8 cellular contexts compared by ENCODE assay signal in genomic region chr7:38630720-38631673, GRCh38. TPM values are rescaled to one million over a fixed set of nuclear protein-coding genes. Genes with fewer than 3 reads are reported as not detected.
A peak's percentile ranks its signal among the peaks of the same experiment; 100 is the strongest.
DNase-seq lines count a peak whose midpoint lies in the region; ATAC-seq lines count a peak whose summit lies in the region.

Gene AMPH (minus strand): TSS chr7:38631373. CDS start chr7:38631351, 22 bp downstream.

- no peaks in the 10 kb centered on the region for H3K36me3 Mint-ChIP-seq in activated naive CD8-positive, alpha-beta T cell treated with anti-CD3 and anti-CD28 coated beads for 36 hours

- peak within 1 kb of the TSS; percentile 98 for H2AFZ ChIP-seq in neuron (ENCODE audit: low read depth, low read length)

- H3K9me3 ChIP-seq in neuron (ENCODE audit: low read length) (no peaks in the 10 kb centered on the region), aorta (ENCODE audit: control insufficient read depth, low read length) (peaks cover 3% of the 10 kb centered on the region)

- H3K4me3 ChIP-seq in neuron (ENCODE audit: low read length) (peak within 1 kb of the TSS; percentile 71), aorta (ENCODE audit: low read length in 2 of 2) (peak within 1 kb of the TSS; percentile 12 to 89)

- peaks cover 9% of the 10 kb centered on the region for H3K4me1 ChIP-seq in neuron (ENCODE audit: insufficient read depth, low read length)
- H3K4me1 ChIP-seq in aorta (ENCODE audit: control insufficient read depth in 1 of 2, insufficient read depth in 2 of 2, low read length in 2 of 2): no peaks in the 10 kb centered on the region

- H3K27ac Mint-ChIP-seq in activated naive CD8-positive, alpha-beta T cell treated with anti-CD3 and anti-CD28 coated beads for 36 hours: no peak within 1 kb of the TSS

- DNase-seq in DMS 273 (lab: John Stamatoyannopoulos, UW; ENCODE audit: unreplicated experiment) (peak; percentile 89), NCI-H1930 (lab: John Stamatoyannopoulos, UW) (peak; percentile 5 to 43), Right ventricle myocardium superior (peak; percentile 83), aorta (peak; percentile 53 to 90), activated gamma-delta T cell treated with Interleukin-2 at 50 U/mL for 16 hours (no peak)
- DNase-seq in activated naive CD8-positive, alpha-beta T cell treated with anti-CD3 and anti-CD28 coated beads for 36 hours: peak; percentile 20

- intact Hi-C loops in Right ventricle myocardium superior (cut with DNase I) (no loop called here), aorta (cut with DNase I) (no loop called here)

- H3K4me1 Mint-ChIP-seq in activated naive CD8-positive, alpha-beta T cell treated with anti-CD3 and anti-CD28 coated beads for 36 hours: no peaks in the 10 kb centered on the region

- H3K4me3 Mint-ChIP-seq in activated naive CD8-positive, alpha-beta T cell treated with anti-CD3 and anti-CD28 coated beads for 36 hours: peak within 1 kb of the TSS; percentile 62

- H3K36me3 ChIP-seq in neuron (ENCODE audit: insufficient read depth, low read length): no peaks in the 10 kb centered on the region
- H3K36me3 ChIP-seq in aorta (ENCODE audit: control insufficient read depth in 1 of 2, insufficient read depth in 2 of 2, low read length in 1 of 2): no peaks in the 10 kb centered on the region

- H3K9me3 Mint-ChIP-seq in activated naive CD8-positive, alpha-beta T cell treated with anti-CD3 and anti-CD28 coated beads for 36 hours: no peaks in the 10 kb centered on the region

- H3K27ac ChIP-seq in aorta (ENCODE audit: low read depth in 1 of 2, low read length in 2 of 2): no peak within 1 kb of the TSS

- WGBS in aorta, 2 donors: 1% methylated on average over 96 to 105 of the region's 105 CpGs

- peaks cover 57% of the 10 kb centered on the region for H3K27me3 Mint-ChIP-seq in activated naive CD8-positive, alpha-beta T cell treated with anti-CD3 and anti-CD28 coated beads for 36 hours

- peak; percentile 95 for ATAC-seq in Right ventricle myocardium superior (ENCODE audit: poor library complexity)
- peak; percentile 88 for ATAC-seq in aorta (ENCODE audit: low FRiP score)
- no peak for ATAC-seq in HG03097 (IDR thresholded peaks at IDR 0.05; ENCODE audit: low FRiP score, unreplicated experiment)

- H3K27me3 ChIP-seq in neuron (ENCODE audit: insufficient read depth, low read length) (peaks cover 2% of the 10 kb centered on the region), aorta (ENCODE audit: control insufficient read depth in 1 of 2, insufficient read depth in 2 of 2, low read length in 1 of 2) (no peaks in the 10 kb centered on the region)

RNA-seq across cellular contexts. Expression of gene AMPH, which starts in this region (rescaled TPM):
- total RNA-seq in activated naive CD8-positive, alpha-beta T cell treated with anti-CD3 and anti-CD28 coated beads for 36 hours: not detected
- total RNA-seq in Right ventricle myocardium superior (1.7 TPM), aorta (1 to 10 TPM; 6.3 to 8.8 TPM)
- 1 to 10 TPM; 1.3 to 2.5 TPM for polyA plus RNA-seq in aorta

Comparison
In these comparisons a context has a peak if more than half of its experiments do, and no peak if none do; other contexts are left out.
1. Peak in DNase-seq in activated naive CD8-positive, alpha-beta T cell treated with anti-CD3 and anti-CD28 coated beads for 36 hours; RNA of the gene not detected or under 1 TPM.